In genomic region chr2:205405194-205405593, GRCh38 we compare ENCODE assay signal across 15 cellular contexts.
DNase-seq lines count a peak whose midpoint lies in the region; ATAC-seq and TF ChIP-seq lines count a peak whose summit lies in the region.
"Had no signal": no experiment of that assay in that cellular context is flagged by ENCODE, and none has a peak within 500 bp of the region (broad histone marks: within the 10 kb centered on the region; RNA-seq: fewer than 3 reads in every experiment).

No MANE protein-coding gene starts in this region.

- no peaks in the 10 kb centered on the region for H3K9me3 ChIP-seq in smooth muscle cell (replicated peaks; ENCODE audit: low read depth)

- H3K36me3 Mint-ChIP-seq in activated T-cell treated with anti-CD3 and anti-CD28 coated beads, Interleukin-2, amount 50 U/mL, for 72 hours (ENCODE audit: insufficient read depth in 2 of 2) = no peaks in the 10 kb centered on the region
- H3K36me3 Mint-ChIP-seq: activated naive CD8-positive, alpha-beta T cell treated with anti-CD3 and anti-CD28 coated beads, Interleukin-2, amount 10 ng/mL, durations not matched to agents 7 days and 5 days had no signal

- no peaks in the 10 kb centered on the region for H4K20me1 ChIP-seq in smooth muscle cell (ENCODE audit: low read depth)

- H3K4me1 ChIP-seq in smooth muscle cell (ENCODE audit: low read depth) = no peaks in the 10 kb centered on the region

- no peaks in the 10 kb centered on the region for H3K27me3 ChIP-seq in smooth muscle cell (ENCODE audit: low read depth)
- H3K27me3 ChIP-seq: SJCRH30 had no signal

- H3K79me2 ChIP-seq in smooth muscle cell (ENCODE audit: low read depth) = no peaks in the 10 kb centered on the region

- no peak overlapping the region for H3K4me3 Mint-ChIP-seq in activated T-cell treated with anti-CD3 and anti-CD28 coated beads, Interleukin-2, amount 50 U/mL, for 72 hours
- H3K4me3 Mint-ChIP-seq: activated naive CD8-positive, alpha-beta T cell treated with anti-CD3 and anti-CD28 coated beads, Interleukin-2, amount 10 ng/mL, durations not matched to agents 7 days and 5 days; CD4-positive, alpha-beta T cell; nephron progenitor cell had no signal

- H3K27ac Mint-ChIP-seq in activated T-cell treated with anti-CD3 and anti-CD28 coated beads, Interleukin-2, amount 50 U/mL, for 72 hours = no peak overlapping the region
- H3K27ac Mint-ChIP-seq: activated naive CD8-positive, alpha-beta T cell treated with anti-CD3 and anti-CD28 coated beads, Interleukin-2, amount 10 ng/mL, durations not matched to agents 7 days and 5 days; CD4-positive, alpha-beta T cell; nephron progenitor cell had no signal

- H3K4me3 ChIP-seq in fibroblast of mammary gland (ENCODE audit: control insufficient read depth, low read depth, low read length) (no peak overlapping the region), smooth muscle cell (no peak overlapping the region)
- H3K4me3 ChIP-seq: SJCRH30 had no signal

- no peaks in the 10 kb centered on the region for H3K27me3 Mint-ChIP-seq in activated T-cell treated with anti-CD3 and anti-CD28 coated beads, Interleukin-2, amount 50 U/mL, for 72 hours (ENCODE audit: low read depth)
- H3K27me3 Mint-ChIP-seq: activated naive CD8-positive, alpha-beta T cell treated with anti-CD3 and anti-CD28 coated beads, Interleukin-2, amount 10 ng/mL, durations not matched to agents 7 days and 5 days; CD4-positive, alpha-beta T cell had no signal

- H3K4me2 ChIP-seq in smooth muscle cell = peak overlapping the region; percentile 21

- ATAC-seq in activated T-cell treated with anti-CD3 and anti-CD28 coated beads, Interleukin-2, amount 50 U/mL, for 72 hours (replicated peaks in 1 of 2) = peak; percentile 30 to 40
- ATAC-seq in SK-N-SH treated with all-trans-retinoic acid at 6 μM for 48 hours = peak; percentile 58

- no peak overlapping the region for H3K9ac ChIP-seq in smooth muscle cell (ENCODE audit: low read depth)

- TF ChIP-seq CTCF in fibroblast of mammary gland (conservative IDR thresholded peaks at IDR 0.05; ENCODE audit: control insufficient read depth, insufficient read depth, low read depth, low read length) (no peak), smooth muscle cell (IDR thresholded peaks at IDR 0.05; ENCODE audit: borderline replicate concordance, insufficient read depth, poor library complexity, severe bottlenecking) (no peak)

- H2AFZ ChIP-seq in smooth muscle cell (ENCODE audit: low read depth) = no peak overlapping the region

- WGBS in smooth muscle cell (ENCODE audit: low lambda C conversion rate) = 50% methylated on average over 1 of the region's 1 CpG

- H3K9me3 Mint-ChIP-seq in activated T-cell treated with anti-CD3 and anti-CD28 coated beads, Interleukin-2, amount 50 U/mL, for 72 hours = no peaks in the 10 kb centered on the region
- H3K9me3 Mint-ChIP-seq: activated naive CD8-positive, alpha-beta T cell treated with anti-CD3 and anti-CD28 coated beads, Interleukin-2, amount 10 ng/mL, durations not matched to agents 7 days and 5 days; CD4-positive, alpha-beta T cell; nephron progenitor cell had no signal

- DNase-seq in activated T-cell treated with anti-CD3 and anti-CD28 coated beads, Interleukin-2, amount 50 U/mL, for 72 hours = no peak
- DNase-seq in activated T-cell treated with anti-CD3 and anti-CD28 coated beads, Interleukin-2, amount 50 U/mL, for 48 hours = no peak
- DNase-seq in fibroblast of mammary gland (ENCODE audit: low read depth) (peak; percentile 51), smooth muscle cell (lab: John Stamatoyannopoulos, UW; ENCODE audit: unreplicated experiment) (no peak), SHP77 treated with DMSO at 0.1 percent for 48 hours (lab: John Stamatoyannopoulos, UW) (no peak), DMS114 treated with DMSO at 0.1 percent for 48 hours (lab: John Stamatoyannopoulos, UW; ENCODE audit: unreplicated experiment) (no peak), NCI-H524 treated with DMSO at 0.1 percent for 48 hours (lab: John Stamatoyannopoulos, UW) (no peak)
- DNase-seq: ACHN; activated naive CD8-positive, alpha-beta T cell treated with anti-CD3 and anti-CD28 coated beads, Interleukin-2, amount 10 ng/mL, durations not matched to agents 7 days and 5 days; CD4-positive, alpha-beta T cell; NCI-H2227 treated with DMSO at 0.1 percent for 48 hours; nephron progenitor cell; T-helper 9 cell had no signal

- H3K4me1 Mint-ChIP-seq in activated T-cell treated with anti-CD3 and anti-CD28 coated beads, Interleukin-2, amount 50 U/mL, for 72 hours (ENCODE audit: low read depth) = peaks cover 5% of the 10 kb centered on the region
- H3K4me1 Mint-ChIP-seq: activated naive CD8-positive, alpha-beta T cell treated with anti-CD3 and anti-CD28 coated beads, Interleukin-2, amount 10 ng/mL, durations not matched to agents 7 days and 5 days had no signal

- H3K27ac ChIP-seq in smooth muscle cell (ENCODE audit: low read depth) = peak overlapping the region; percentile 17
- H3K27ac ChIP-seq: SJCRH30 had no signal

- no peaks in the 10 kb centered on the region for H3K36me3 ChIP-seq in smooth muscle cell (ENCODE audit: low read depth)
- H3K36me3 ChIP-seq: SJCRH30 had no signal

- no peaks in the 10 kb centered on the region for H3F3A ChIP-seq in smooth muscle cell (ENCODE audit: low read depth)

TF ChIP-seq in SK-N-SH treated with all-trans-retinoic acid at 6 μM for 48 hours, 23 proteins besides CTCF, POLR2A, EP300 and RAD21:
- TF ChIP-seq CREB5 (CRISPR knock-in tag; IDR thresholded peaks at IDR 0.05; ENCODE audit: low read depth) (no peak), SNAI2 (CRISPR knock-in tag; IDR thresholded peaks at IDR 0.05) (no peak), ISL1 (CRISPR knock-in tag; IDR thresholded peaks at IDR 0.05) (no peak), ZNF70 (CRISPR knock-in tag; IDR thresholded peaks at IDR 0.05) (no peak), TSHZ2 (CRISPR knock-in tag; IDR thresholded peaks at IDR 0.05) (no peak), RARB (CRISPR knock-in tag; IDR thresholded peaks at IDR 0.05) (no peak), CSDC2 (CRISPR knock-in tag; IDR thresholded peaks at IDR 0.05) (no peak), ARNTL (CRISPR knock-in tag; IDR thresholded peaks at IDR 0.05; ENCODE audit: borderline replicate concordance, low read depth) (no peak), PATZ1 (CRISPR knock-in tag; IDR thresholded peaks at IDR 0.05; ENCODE audit: borderline replicate concordance) (no peak), PPARA (CRISPR knock-in tag; IDR thresholded peaks at IDR 0.05; ENCODE audit: borderline replicate concordance) (no peak), ZC3H10 (CRISPR knock-in tag; IDR thresholded peaks at IDR 0.05) (no peak), OSR1 (CRISPR knock-in tag; IDR thresholded peaks at IDR 0.05) (no peak)
TF ChIP-seq in SK-N-SH treated with all-trans-retinoic acid at 6 μM for 48 hours: peak in this region for 0.
